Comparison of ENCODE assay signal across 8 cellular contexts in the genomic region with DNA sequence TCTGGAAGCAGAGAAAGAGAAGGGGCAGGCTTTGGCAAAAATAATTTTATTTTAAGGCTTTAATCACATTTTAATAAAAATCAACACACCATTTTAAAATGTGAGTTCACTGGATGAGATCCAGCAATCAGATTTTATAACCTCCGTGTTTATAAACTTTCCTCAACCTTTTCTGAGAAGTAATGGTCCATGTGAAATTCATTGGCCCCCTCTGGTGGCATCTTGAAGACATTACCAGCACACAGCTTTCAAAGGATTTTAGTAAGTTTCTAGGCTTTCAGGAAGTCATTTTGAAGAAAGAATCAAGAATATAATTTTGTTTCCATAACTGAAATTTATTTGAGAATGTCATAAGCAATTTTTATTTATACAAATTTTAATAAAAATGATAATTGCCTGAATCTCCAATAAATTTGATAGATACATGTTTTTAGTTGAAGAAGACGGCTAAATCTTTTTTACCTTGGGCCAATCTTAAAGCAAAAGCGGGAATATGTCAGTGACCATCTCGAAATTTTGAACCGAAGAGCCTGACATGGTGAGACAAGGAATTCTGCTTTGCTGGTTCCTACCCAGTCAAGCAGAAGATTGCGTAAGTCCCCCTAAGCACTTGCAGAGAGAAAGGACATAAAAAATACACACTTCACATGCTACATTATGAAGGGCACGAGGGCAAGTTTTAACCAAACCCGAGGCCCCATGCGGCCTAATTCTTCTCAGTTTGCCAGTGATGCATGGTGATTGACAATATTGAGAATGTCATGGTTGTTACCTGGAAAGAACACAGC.
DNase-seq lines count a peak whose midpoint lies in the region; ATAC-seq and TF ChIP-seq lines count a peak whose summit lies in the region.

No MANE protein-coding gene starts in this region.

- H3K27me3 ChIP-seq in suprapubic skin: no peaks in the 10 kb centered on the region

- TF ChIP-seq CTCF in Calu3 (IDR thresholded peaks at IDR 0.05; ENCODE audit: unreplicated experiment) (peak; percentile 71), mesothelial cell of epicardium (IDR thresholded peaks at IDR 0.05; ENCODE audit: unreplicated experiment) (peak; percentile 83), suprapubic skin (IDR thresholded peaks at IDR 0.05) (peak in 1 of 2 donors; percentile 36)

- DNase-seq in Calu3 (peak; percentile 29), NCI-H460 (ENCODE audit: extremely low read depth, low read depth) (peak; percentile 34), cerebellar cortex (ENCODE audit: low spot score) (peak; percentile 27), mesothelial cell of epicardium (ENCODE audit: low spot score in 2 of 2, unreplicated experiment in 2 of 2) (no peak), NK-92 (lab: John Stamatoyannopoulos, UW; ENCODE audit: unreplicated experiment) (no peak), suprapubic skin (ENCODE audit: low spot score in 2 of 2) (no peak)

- H3K4me1 Mint-ChIP-seq in Calu3 (ENCODE audit: low read depth, unreplicated experiment): no peaks in the 10 kb centered on the region
- peaks cover 20% of the 10 kb centered on the region for H3K4me1 Mint-ChIP-seq in mesothelial cell of epicardium

- H3K27ac ChIP-seq in suprapubic skin: no peak overlapping the region

- H3K4me1 ChIP-seq in suprapubic skin: no peaks in the 10 kb centered on the region

- H3K9me3 ChIP-seq in suprapubic skin: no peaks in the 10 kb centered on the region

- no peak for TF ChIP-seq EP300 in suprapubic skin (IDR thresholded peaks at IDR 0.05)

- H3K4me3 Mint-ChIP-seq in Calu3 (ENCODE audit: low read depth, unreplicated experiment) (no peak overlapping the region), mesothelial cell of epicardium (no peak overlapping the region)

- H3K36me3 ChIP-seq in suprapubic skin: no peaks in the 10 kb centered on the region

- no peak overlapping the region for H3K27ac Mint-ChIP-seq in Calu3 (ENCODE audit: unreplicated experiment)
- H3K27ac Mint-ChIP-seq in mesothelial cell of epicardium: no peak overlapping the region

- no TSS peak for BruUV-seq in Calu3 (replicated peaks; lab: Mats Ljungman, UMichigan)

- no peak overlapping the region for H3K4me3 ChIP-seq in suprapubic skin

- no peaks in the 10 kb centered on the region for H3K9me3 Mint-ChIP-seq in Calu3 (ENCODE audit: low read depth, unreplicated experiment)
- no peaks in the 10 kb centered on the region for H3K9me3 Mint-ChIP-seq in mesothelial cell of epicardium

- CTCF ChIA-PET in Calu3 (lab: Charles Lee): interaction anchor here (0.8 kb wide), 1 partner anchor 883 kb away, joined by 3 read pairs; no protein-coding TSS in a partner anchor

- no peak for TF ChIP-seq POLR2A in suprapubic skin (IDR thresholded peaks at IDR 0.05)

- intact Hi-C loops in Calu3 (cut with micrococcal nuclease; ENCODE audit: unreplicated experiment): loop anchor here (1.0 to 5.0 kb wide), 3 partner anchors 19 to 1890 kb away; no protein-coding TSS in a partner anchor

- ATAC-seq in GM18861 (IDR thresholded peaks at IDR 0.05; ENCODE audit: unreplicated experiment) (peak; percentile 37), HG03060 (IDR thresholded peaks at IDR 0.05; ENCODE audit: low read depth, unreplicated experiment) (peak; percentile 36)

- 54% methylated on average over 9 of the region's 9 CpGs for WGBS in suprapubic skin

- H3K36me3 Mint-ChIP-seq in Calu3 (ENCODE audit: insufficient read depth, unreplicated experiment) (no peaks in the 10 kb centered on the region), mesothelial cell of epicardium (no peaks in the 10 kb centered on the region)

- H3K27me3 Mint-ChIP-seq in Calu3 (ENCODE audit: unreplicated experiment) (no peaks in the 10 kb centered on the region), mesothelial cell of epicardium (ENCODE audit: low read depth) (peaks cover 6% of the 10 kb centered on the region)

Comparison
In these comparisons a context has a peak if more than half of its experiments do, and no peak if none do; other contexts are left out.
1. DNase-seq: peak in Calu3 (single experiment), NCI-H460 (single experiment) and cerebellar cortex (single experiment); none in mesothelial cell of epicardium (0 of 2), NK-92 (single experiment) and suprapubic skin (0 of 2).